In genomic region chr6:163313981-163314380, GRCh38 we compare ENCODE assay signal across 15 cellular contexts.
A peak's percentile ranks its signal among the peaks of the same experiment; 100 is the strongest.
DNase-seq lines count a peak whose midpoint lies in the region; ATAC-seq and TF ChIP-seq lines count a peak whose summit lies in the region.
"Had no signal": no experiment of that assay in that cellular context is flagged by ENCODE, and none has a peak within 500 bp of the region (broad histone marks: within the 10 kb centered on the region; RNA-seq: fewer than 3 reads in every experiment).

No MANE protein-coding gene starts in this region.

- DNase-seq in right atrium auricular region (ENCODE audit: low spot score), result peak; percentile 40
- no peak for DNase-seq in Right ventricle myocardium inferior (ENCODE audit: missing footprints)
- no peak for DNase-seq in neural crest cell (ENCODE audit: low read depth, low spot score)
- peak in 1 of 49 donors; percentile 27 for DNase-seq in substantia nigra (lab: John Stamatoyannopoulos, UW)
- DNase-seq in omental fat pad (ENCODE audit: low spot score), result no peak
- DNase-seq: 8988T; AML-193; Caco-2; CD8-positive, alpha-beta memory T cell; DMS53; GF-D8 had no signal

- ATAC-seq in Right ventricle myocardium inferior (no peak), HG03521 (IDR thresholded peaks at IDR 0.05; ENCODE audit: unreplicated experiment) (no peak), GM18519 (IDR thresholded peaks at IDR 0.05; ENCODE audit: low FRiP score, unreplicated experiment) (no peak), omental fat pad (ENCODE audit: low FRiP score) (no peak)
- ATAC-seq: HCT116 had no signal

- no peaks in the 10 kb centered on the region for H3K36me3 ChIP-seq in right atrium auricular region
- H3K36me3 ChIP-seq: BLaER1 had no signal

- no peak overlapping the region for H3K4me3 Mint-ChIP-seq in neural crest cell
- H3K4me3 Mint-ChIP-seq: CD8-positive, alpha-beta memory T cell had no signal

- no peaks in the 10 kb centered on the region for H3K27me3 ChIP-seq in right atrium auricular region
- H3K27me3 ChIP-seq: BLaER1 had no signal

- H3K27ac Mint-ChIP-seq in neural crest cell (ENCODE audit: unreplicated experiment), result peak overlapping the region; percentile 44
- H3K27ac Mint-ChIP-seq: CD8-positive, alpha-beta memory T cell had no signal

- no peaks in the 10 kb centered on the region for H3K27me3 Mint-ChIP-seq in neural crest cell (ENCODE audit: low read depth)

- H3K4me1 Mint-ChIP-seq in neural crest cell, result peaks cover 64% of the 10 kb centered on the region

- H3K27ac ChIP-seq in right atrium auricular region, result no peak overlapping the region
- peak overlapping the region; percentile 100 for H3K27ac ChIP-seq in substantia nigra (ENCODE audit: low read depth, low read length, poor library complexity, severe bottlenecking)
- H3K27ac ChIP-seq: BLaER1 had no signal

- no peaks in the 10 kb centered on the region for H3K9me3 ChIP-seq in right atrium auricular region
- H3K9me3 ChIP-seq: BLaER1, Caco-2 had no signal

- peaks cover 0 to 9% of the 10 kb centered on the region in 2 donors for H3K4me1 ChIP-seq in right atrium auricular region
- H3K4me1 ChIP-seq: BLaER1, Caco-2 had no signal

- intact Hi-C loops in Right ventricle myocardium inferior (cut with DNase I), result no loop called here

- H3K9me3 Mint-ChIP-seq in neural crest cell, result no peaks in the 10 kb centered on the region
- H3K9me3 Mint-ChIP-seq: CD8-positive, alpha-beta memory T cell had no signal

- H3K4me3 ChIP-seq in right atrium auricular region, result no peak overlapping the region
- H3K4me3 ChIP-seq: BLaER1 had no signal

- no peaks in the 10 kb centered on the region for H3K36me3 Mint-ChIP-seq in neural crest cell (ENCODE audit: low read depth)
- H3K36me3 Mint-ChIP-seq: CD8-positive, alpha-beta memory T cell had no signal

- no peak for TF ChIP-seq CTCF in right atrium auricular region (IDR thresholded peaks at IDR 0.05)
- no peak for TF ChIP-seq CTCF in neural crest cell (conservative IDR thresholded peaks at IDR 0.05)
- TF ChIP-seq CTCF in omental fat pad (IDR thresholded peaks at IDR 0.05), result no peak
